Comparison of ENCODE assay signal across 8 cellular contexts in genomic region chr14:91021991-91022621, GRCh38. TPM values are rescaled to one million over a fixed set of nuclear protein-coding genes. Genes with fewer than 3 reads are reported as not detected.
DNase-seq lines count a peak whose midpoint lies in the region; ATAC-seq and TF ChIP-seq lines count a peak whose summit lies in the region.

No MANE protein-coding gene starts in this region.

- H3K27me3 Mint-ChIP-seq in CD8-positive, alpha-beta memory T cell = no peaks in the 10 kb centered on the region

- H3K36me3 ChIP-seq in CD8-positive, alpha-beta memory T cell (ENCODE audit: insufficient read depth, low read length) = no peaks in the 10 kb centered on the region
- H3K36me3 ChIP-seq in KOPT-K1 (ENCODE audit: insufficient read depth, low read length) (no peaks in the 10 kb centered on the region), left lung (no peaks in the 10 kb centered on the region), H7 (replicated peaks; ENCODE audit: control insufficient read depth, insufficient read depth, low read length) (no peaks in the 10 kb centered on the region)

- peaks cover 26 to 68% (median 64%) of the 10 kb centered on the region in 3 donors for H3K4me1 Mint-ChIP-seq in CD8-positive, alpha-beta memory T cell

- CTCF ChIA-PET in CD8-positive, alpha-beta memory T cell (lab: Charles Lee) = interaction anchor here (1.1 kb wide), 1 partner anchor 9 kb away, joined by 3 read pairs; no protein-coding TSS in a partner anchor

- peaks cover 0 to 9% (median 4%) of the 10 kb centered on the region in 3 donors for H3K36me3 Mint-ChIP-seq in CD8-positive, alpha-beta memory T cell

- H3K4me3 ChIP-seq in CD8-positive, alpha-beta memory T cell (ENCODE audit: low read length) = peak overlapping the region; percentile 58
- H3K4me3 ChIP-seq in left lung (peak overlapping the region; percentile 23 to 33), H7 (ENCODE audit: insufficient read depth, low read depth, low read length) (no peak overlapping the region)

- no peaks in the 10 kb centered on the region for H3K27me3 ChIP-seq in CD8-positive, alpha-beta memory T cell (ENCODE audit: insufficient read depth, low read length, poor library complexity, severe bottlenecking)
- H3K27me3 ChIP-seq in left lung (no peaks in the 10 kb centered on the region), H7 (ENCODE audit: control insufficient read depth, insufficient read depth, low read length) (no peaks in the 10 kb centered on the region)

- peak overlapping the region; percentile 77 to 95 (median 91) for H3K27ac Mint-ChIP-seq in CD8-positive, alpha-beta memory T cell

- no peak for TF ChIP-seq CTCF in left lung (IDR thresholded peaks at IDR 0.05)

- H3K4me3 Mint-ChIP-seq in CD8-positive, alpha-beta memory T cell = peak overlapping the region; percentile 77 to 91 (median 86)

- POLR2A ChIA-PET in CD8-positive, alpha-beta memory T cell (lab: Charles Lee) = no interaction called here

- no peaks in the 10 kb centered on the region for H3K9me3 Mint-ChIP-seq in CD8-positive, alpha-beta memory T cell

- peak overlapping the region; percentile 33 for H3K27ac ChIP-seq in CD8-positive, alpha-beta memory T cell (ENCODE audit: low read depth, low read length)
- peak overlapping the region; percentile 65 for H3K27ac ChIP-seq in KOPT-K1 (ENCODE audit: low read depth, low read length, poor library complexity, severe bottlenecking)
- H3K27ac ChIP-seq in left lung = peak overlapping the region; percentile 45 to 83

- intact Hi-C loops in left lung (cut with DNase I) = no loop called here

- ATAC-seq in GM21447 (IDR thresholded peaks at IDR 0.05; ENCODE audit: unreplicated experiment) (peak; percentile 41), left lung (peak; percentile 47)

- DNase-seq in CD8-positive, alpha-beta memory T cell = peak in 1 of 5 donors; percentile 41
- DNase-seq in left lung = no peak
- no peak for DNase-seq in H7
- DNase-seq in kidney tubule cell (ENCODE audit: low spot score) = no peak
- DNase-seq in NK-92 treated with Interleukin-12 subunit alpha and Interleukin-12 subunit beta, amount 100 ng/mL, for 24 hours (lab: John Stamatoyannopoulos, UW) = no peak
- DNase-seq in GOT3 (lab: John Stamatoyannopoulos, UW) = no peak

- H3K9me3 ChIP-seq in CD8-positive, alpha-beta memory T cell (ENCODE audit: low read length) = no peaks in the 10 kb centered on the region
- H3K9me3 ChIP-seq in KOPT-K1 (ENCODE audit: insufficient read depth, low read length, poor library complexity, severe bottlenecking) = no peaks in the 10 kb centered on the region
- no peaks in the 10 kb centered on the region for H3K9me3 ChIP-seq in left lung

- H3K4me1 ChIP-seq in CD8-positive, alpha-beta memory T cell (ENCODE audit: insufficient read depth, low read length) = peaks cover 27% of the 10 kb centered on the region
- peaks cover 0 to 17% of the 10 kb centered on the region in 2 donors for H3K4me1 ChIP-seq in left lung

RNA-seq across cellular contexts. Expression of gene RPS6KA5, which starts 38.3 kb away (rescaled TPM):
- total RNA-seq in CD8-positive, alpha-beta memory T cell = 10 to 100 TPM; 17.7 to 19.9 TPM
- polyA plus RNA-seq in CD8-positive, alpha-beta memory T cell = 21.3 TPM
- total RNA-seq in left lung = 1 to 10 TPM; 4.2 to 5.4 TPM
- total RNA-seq in H7 (2014; rRNA removed; shearing (Covaris generic)) = 1.1 and 1.9 TPM in 2 replicates
